Comparison of ENCODE assay signal across 15 cellular contexts in genomic region chr2:187986392-187987105, GRCh38.
A peak's percentile ranks its signal among the peaks of the same experiment; 100 is the strongest.
DNase-seq lines count a peak whose midpoint lies in the region; ATAC-seq and TF ChIP-seq lines count a peak whose summit lies in the region.
"Had no signal": no experiment of that assay in that cellular context is flagged by ENCODE, and none has a peak within 500 bp of the region (broad histone marks: within the 10 kb centered on the region; RNA-seq: fewer than 3 reads in every experiment).

No MANE protein-coding gene starts in this region.

- H3K9me3 ChIP-seq in MM.1S (replicated peaks; ENCODE audit: insufficient read depth, low read length) (no peaks in the 10 kb centered on the region), MG63 (no peaks in the 10 kb centered on the region)
- H3K9me3 ChIP-seq: SJCRH30 had no signal

- no peaks in the 10 kb centered on the region for H3K36me3 Mint-ChIP-seq in natural killer cell treated with Interleukin-12 subunit alpha and Interleukin-12 subunit beta and Interleukin-15 and Interleukin-18, amount 100 ng/mL, for 72 hours

- TF ChIP-seq CTCF in MM.1S (IDR thresholded peaks at IDR 0.05; ENCODE audit: low read length) (no peak), brain microvascular endothelial cell (IDR thresholded peaks at IDR 0.05; ENCODE audit: low read depth, low read length, missing control alignments) (no peak)

- no peaks in the 10 kb centered on the region for H4K20me1 ChIP-seq in MM.1S (ENCODE audit: insufficient read depth, low read length)

- no peaks in the 10 kb centered on the region for H3K27me3 Mint-ChIP-seq in natural killer cell treated with Interleukin-12 subunit alpha and Interleukin-12 subunit beta and Interleukin-15 and Interleukin-18, amount 100 ng/mL, for 72 hours

- H3K36me3 ChIP-seq in MM.1S (replicated peaks; ENCODE audit: insufficient read depth, low read length) (no peaks in the 10 kb centered on the region), brain microvascular endothelial cell (replicated peaks) (no peaks in the 10 kb centered on the region), MG63 (no peaks in the 10 kb centered on the region)
- H3K36me3 ChIP-seq: SJCRH30 had no signal

- H3K27ac ChIP-seq in MM.1S (ENCODE audit: low read length) (peak overlapping the region; percentile 77; the same call in 1 of the 2 replicates), brain microvascular endothelial cell (no peak overlapping the region)
- H3K27ac ChIP-seq: SJCRH30 had no signal

- ATAC-seq in GM19463 (IDR thresholded peaks at IDR 0.05; ENCODE audit: unreplicated experiment): no peak
- ATAC-seq in natural killer cell treated with Interleukin-12 subunit alpha and Interleukin-12 subunit beta and Interleukin-15 and Interleukin-18, amount 100 ng/mL, for 72 hours: no peak

- H3K27me3 ChIP-seq in MM.1S (replicated peaks; ENCODE audit: insufficient read depth, low read length): no peaks in the 10 kb centered on the region
- no peaks in the 10 kb centered on the region for H3K27me3 ChIP-seq in brain microvascular endothelial cell (replicated peaks)
- H3K27me3 ChIP-seq in MG63: no peaks in the 10 kb centered on the region
- H3K27me3 ChIP-seq: SJCRH30 had no signal

- H3K9me3 Mint-ChIP-seq in natural killer cell treated with Interleukin-12 subunit alpha and Interleukin-12 subunit beta and Interleukin-15 and Interleukin-18, amount 100 ng/mL, for 72 hours: peaks cover 2% of the 10 kb centered on the region

- peaks cover 76% of the 10 kb centered on the region for H3K4me1 ChIP-seq in MM.1S (ENCODE audit: low read length)

- no peaks in the 10 kb centered on the region for H3K4me1 Mint-ChIP-seq in natural killer cell treated with Interleukin-12 subunit alpha and Interleukin-12 subunit beta and Interleukin-15 and Interleukin-18, amount 100 ng/mL, for 72 hours (ENCODE audit: low read depth in 2 of 2)

- in situ Hi-C loops in brain microvascular endothelial cell (cut with HindIII; ENCODE audit: low pct_ligation_motif_present, low sequenced_read_pairs): no loop called here

- H3K27ac Mint-ChIP-seq in natural killer cell treated with Interleukin-12 subunit alpha and Interleukin-12 subunit beta and Interleukin-15 and Interleukin-18, amount 100 ng/mL, for 72 hours: no peak overlapping the region
- H3K27ac Mint-ChIP-seq: stimulated activated naive CD8-positive, alpha-beta T cell treated with anti-CD3 and anti-CD28 coated beads, Interleukin-15, Interleukin-2, amounts not matched to agents 100 ng/mL and 50 ng/mL, for 24 hours had no signal

- peak; percentile 34 for DNase-seq in DMS 273 (lab: John Stamatoyannopoulos, UW; ENCODE audit: unreplicated experiment)
- DNase-seq in DMS 273 treated with DMSO at 0.1 percent for 48 hours (lab: John Stamatoyannopoulos, UW): no peak
- DNase-seq in MM.1S: no peak
- DNase-seq in brain microvascular endothelial cell: peak; percentile 27
- peak; percentile 4 for DNase-seq in non-pigmented ciliary epithelial cell (ENCODE audit: low read depth)
- DNase-seq in MG63: no peak
- DNase-seq in natural killer cell treated with Interleukin-12 subunit alpha and Interleukin-12 subunit beta and Interleukin-15 and Interleukin-18, amount 100 ng/mL, for 72 hours (ENCODE audit: low spot score): no peak
- DNase-seq: 8988T; central memory CD4-positive, alpha-beta T cell; DND-41; NCI-H2227 treated with DMSO at 0.1 percent for 48 hours; occipital lobe had no signal

- no peaks in the 10 kb centered on the region for H3K79me2 ChIP-seq in MM.1S (ENCODE audit: low read length)

- no peak overlapping the region for H3K4me3 Mint-ChIP-seq in natural killer cell treated with Interleukin-12 subunit alpha and Interleukin-12 subunit beta and Interleukin-15 and Interleukin-18, amount 100 ng/mL, for 72 hours
- H3K4me3 Mint-ChIP-seq: stimulated activated naive CD8-positive, alpha-beta T cell treated with anti-CD3 and anti-CD28 coated beads, Interleukin-15, Interleukin-2, amounts not matched to agents 100 ng/mL and 50 ng/mL, for 24 hours had no signal

- peak overlapping the region; percentile 44; the same call in 1 of the 2 replicates for H2AFZ ChIP-seq in MM.1S (ENCODE audit: low read length)

- H3K9me2 ChIP-seq in MM.1S (replicated peaks; ENCODE audit: insufficient read depth, low read length): no peaks in the 10 kb centered on the region

- no peak overlapping the region for H3K4me3 ChIP-seq in MM.1S (ENCODE audit: low read length)
- H3K4me3 ChIP-seq in brain microvascular endothelial cell (ENCODE audit: low read depth, low read length): no peak overlapping the region
- no peak overlapping the region for H3K4me3 ChIP-seq in MG63
- H3K4me3 ChIP-seq: SJCRH30 had no signal

- peaks cover 39% of the 10 kb centered on the region for H3F3A ChIP-seq in MM.1S (ENCODE audit: insufficient read depth, low read length)

- peak overlapping the region; percentile 40; the same call in 1 of the 2 replicates for H3K4me2 ChIP-seq in MM.1S (ENCODE audit: low read depth, low read length)

- H3K9ac ChIP-seq in MM.1S (ENCODE audit: low read length): peak overlapping the region; percentile 17; the same call in 1 of the 2 replicates

Comparison
In these comparisons a context has a peak if more than half of its experiments do, and no peak if none do; other contexts are left out.
1. DNase-seq: peak in DMS 273 (single experiment), brain microvascular endothelial cell (single experiment) and non-pigmented ciliary epithelial cell (single experiment); none in DMS 273 treated with DMSO at 0.1 percent for 48 hours (single experiment), MM.1S (single experiment), MG63 (single experiment) and natural killer cell treated with Interleukin-12 subunit alpha and Interleukin-12 subunit beta and Interleukin-15 and Interleukin-18, amount 100 ng/mL, for 72 hours (single experiment).